1 cellular context compared by ENCODE assay signal in genomic region chr17:41631025-41631889, GRCh38.
TF ChIP-seq lines count a peak whose summit lies in the region.

No MANE protein-coding gene starts in this region.

TF ChIP-seq in HepG2, 621 proteins besides CTCF, POLR2A, EP300 and RAD21:
- no peak for TF ChIP-seq ZNF251 (CRISPR knock-in tag; IDR thresholded peaks at IDR 0.05)
